ENCODE assay signal across 9 cellular contexts in the genomic region with DNA sequence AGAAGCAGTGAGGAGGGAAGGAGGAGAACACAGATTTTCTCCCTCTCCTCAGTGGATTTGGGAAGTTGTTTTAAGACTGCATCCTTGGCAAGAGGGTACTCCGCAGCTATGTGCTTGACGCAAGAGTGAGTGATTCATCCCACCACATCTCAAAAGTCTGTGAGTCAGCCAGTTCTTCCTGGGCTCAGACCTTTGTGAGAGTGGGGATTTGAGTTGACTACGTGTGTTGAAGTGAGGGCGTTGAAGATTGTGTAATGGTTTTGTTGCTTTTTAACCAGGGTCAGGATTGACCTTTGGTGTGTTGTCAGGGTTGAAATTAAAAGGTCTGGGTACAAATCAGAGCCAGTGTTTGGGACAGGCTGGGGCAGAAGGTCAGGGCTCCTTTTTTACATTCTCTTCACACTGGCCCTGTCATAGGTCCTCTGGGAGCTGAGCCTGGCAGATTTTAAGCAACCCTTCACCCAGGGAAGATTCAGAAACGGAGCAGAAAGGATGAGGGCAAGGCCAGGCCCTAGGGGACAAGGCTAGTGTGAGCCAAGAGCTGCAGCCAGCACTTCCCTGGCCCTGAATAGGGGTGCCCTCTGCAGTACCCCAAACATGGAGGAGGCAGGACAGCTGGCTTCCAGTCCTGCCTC. TPM values are rescaled to one million over a fixed set of nuclear protein-coding genes. Genes with fewer than 3 reads are reported as not detected.
DNase-seq lines count a peak whose midpoint lies in the region; TF ChIP-seq lines count a peak whose summit lies in the region.
"Had no signal": no experiment of that assay in that cellular context is flagged by ENCODE, and none has a peak within 500 bp of the region (broad histone marks: within the 10 kb centered on the region; RNA-seq: fewer than 3 reads in every experiment).

No MANE protein-coding gene starts in this region.

- TF ChIP-seq CTCF in adrenal gland (IDR thresholded peaks at IDR 0.05) (no peak), tibial artery (IDR thresholded peaks at IDR 0.05) (no peak), GM20000 (IDR thresholded peaks at IDR 0.05; ENCODE audit: extremely low read depth, missing control alignments) (no peak)

- H3K4me1 Mint-ChIP-seq in immature natural killer cell: no peaks in the 10 kb centered on the region

- 14 to 30% (median 21%) methylated on average over 4 to 5 of the region's 5 CpGs for WGBS in adrenal gland, 4 donors

- peaks cover 4 to 9% (median 8%) of the 10 kb centered on the region in 3 donors for H3K27me3 Mint-ChIP-seq in immature natural killer cell (ENCODE audit: low read depth in 3 of 3)

- H3K27me3 ChIP-seq in adrenal gland (no peaks in the 10 kb centered on the region), tibial artery (no peaks in the 10 kb centered on the region)

- H3K4me1 ChIP-seq in adrenal gland (replicated peaks in 1 of 2) (peaks cover 9 to 31% of the 10 kb centered on the region in 2 donors), tibial artery (peaks cover 0 to 33% (median 26%) of the 10 kb centered on the region in 4 donors)

- TF ChIP-seq POLR2A in adrenal gland (IDR thresholded peaks at IDR 0.05): peak in 1 of 2 donors; percentile 58

- intact Hi-C loops in adrenal gland (cut with DNase I): loop anchor here in 1 of 2 donors (10.0 kb wide), 1 partner anchor 276 kb away; no protein-coding TSS in a partner anchor
- intact Hi-C loops in tibial artery (cut with DNase I; ENCODE audit: low total_unique reads): no loop called here

- DNase-seq in stimulated activated CD4-positive, alpha-beta T cell treated with anti-CD3 and anti-CD28 coated beads, Interleukin-15, amount 100 ng/mL, for 48 hours (ENCODE audit: low read depth in 2 of 2): peak; percentile 21 to 38
- DNase-seq in stimulated activated CD4-positive, alpha-beta T cell treated with anti-CD3 and anti-CD28 coated beads, Interleukin-4, amount 100 ng/mL, for 1 hour: no peak
- DNase-seq in adrenal gland (peak; percentile 72 to 93 (median 90)), kidney glomerular epithelial cell (lab: John Stamatoyannopoulos, UW) (peak; percentile 99), tibial artery (peak; percentile 85 to 91), NCI-H446 treated with DMSO at 0.1 percent for 48 hours (lab: John Stamatoyannopoulos, UW) (no peak), immature natural killer cell (no peak), GM20000 (ENCODE audit: low spot score) (no peak)

- H3K9me3 Mint-ChIP-seq in immature natural killer cell: peaks cover 0 to 2% (median 0%) of the 10 kb centered on the region in 6 donors

- H3K36me3 ChIP-seq in adrenal gland (replicated peaks in 1 of 2) (no peaks in the 10 kb centered on the region), tibial artery (no peaks in the 10 kb centered on the region)

- H3K9me3 ChIP-seq in adrenal gland (replicated peaks in 1 of 3): no peaks in the 10 kb centered on the region
- no peaks in the 10 kb centered on the region for H3K9me3 ChIP-seq in tibial artery

- H3K27ac Mint-ChIP-seq in immature natural killer cell: no peak overlapping the region

- H3K36me3 Mint-ChIP-seq in immature natural killer cell: no peaks in the 10 kb centered on the region

- H3K4me3 Mint-ChIP-seq in immature natural killer cell: no peak overlapping the region

- peak overlapping the region; percentile 79 to 98 (median 95) for H3K27ac ChIP-seq in adrenal gland
- peak overlapping the region; percentile 86 to 91 for H3K27ac ChIP-seq in tibial artery

- H3K4me3 ChIP-seq in adrenal gland (no peak overlapping the region), tibial artery (no peak overlapping the region)

RNA-seq across cellular contexts. Expression of gene C11orf86, which starts 4.2 kb away (rescaled TPM):
- total RNA-seq in adrenal gland: 10 to 100 TPM in 1 of 8 donors, 1 to 10 TPM in 1, under 1 TPM in 5, not detected in 1; 0.25 to 29.9 (median 0.54) TPM
- polyA plus RNA-seq in adrenal gland: 1 to 10 TPM; 1.4 to 6.7 (median 2.7) TPM
- not detected for polyA plus RNA-seq in immature natural killer cell
- total RNA-seq: activated CD8-positive, alpha-beta memory T cell treated with anti-CD3 and anti-CD28 coated beads for 36 hours had no signal

RNA-seq across cellular contexts. Expression of gene PC, which starts 12.7 kb away (rescaled TPM):
- total RNA-seq in adrenal gland: 100 to 1,000 TPM in 2 of 8 donors, 10 to 100 TPM in 6; 63.7 to 231 (median 90.7) TPM
- polyA plus RNA-seq in adrenal gland: 100 to 1,000 TPM in 1 of 3 donors, 10 to 100 TPM in 2; 74.2 to 134 (median 76.7) TPM
- polyA plus RNA-seq in immature natural killer cell: 1 to 10 TPM in 2 of 3 donors, not detected in 1; 3.7 to 4.2 TPM

RNA-seq across cellular contexts. Expression of gene SYT12, which starts 52.0 kb away (rescaled TPM):
- total RNA-seq in adrenal gland: 10 to 100 TPM in 1 of 8 donors, 1 to 10 TPM in 7; 1.0 to 55.6 (median 2.9) TPM
- polyA plus RNA-seq in adrenal gland: 10 to 100 TPM in 1 of 3 donors, 1 to 10 TPM in 2; 7.2 to 20.3 (median 7.9) TPM
- not detected for polyA plus RNA-seq in immature natural killer cell
- total RNA-seq: activated CD8-positive, alpha-beta memory T cell treated with anti-CD3 and anti-CD28 coated beads for 36 hours had no signal

Comparison
In these comparisons a context has a peak if more than half of its experiments do, and no peak if none do; other contexts are left out.
1. DNase-seq: peak in stimulated activated CD4-positive, alpha-beta T cell treated with anti-CD3 and anti-CD28 coated beads, Interleukin-15, amount 100 ng/mL, for 48 hours (2 of 2), adrenal gland (7 of 7), kidney glomerular epithelial cell (single experiment) and tibial artery (2 of 2); none in stimulated activated CD4-positive, alpha-beta T cell treated with anti-CD3 and anti-CD28 coated beads, Interleukin-4, amount 100 ng/mL, for 1 hour (single experiment), NCI-H446 treated with DMSO at 0.1 percent for 48 hours (single experiment), immature natural killer cell (0 of 3) and GM20000 (single experiment).
2. RNA of gene PC, which starts 12.7 kb away (polyA plus RNA-seq): 74.2 to 134 TPM in adrenal gland; 3.7 to 4.2 TPM in immature natural killer cell; every median in the first group is over 10 times any median in the second.
3. RNA of gene SYT12, which starts 52.0 kb away (polyA plus RNA-seq): 7.2 to 20.3 TPM in adrenal gland; not detected in immature natural killer cell; every median in the first group is over 4 times any median in the second.